21 cellular contexts compared by ENCODE assay signal in genomic region chr2:29063056-29063455, GRCh38. TPM values are rescaled to one million over a fixed set of nuclear protein-coding genes. Genes with fewer than 3 reads are reported as not detected.
DNase-seq lines count a peak whose midpoint lies in the region; ATAC-seq lines count a peak whose summit lies in the region.
"Had no signal": no experiment of that assay in that cellular context is flagged by ENCODE, and none has a peak within 500 bp of the region (broad histone marks: within the 10 kb centered on the region; RNA-seq: fewer than 3 reads in every experiment).

No MANE protein-coding gene starts in this region.

- H3K27ac ChIP-seq in rectal smooth muscle tissue (ENCODE audit: low read depth, low read length) = peak overlapping the region; percentile 82
- H3K27ac ChIP-seq: A549, heart right ventricle, HL-60, upper lobe of left lung had no signal

- peak overlapping the region; percentile 44 for H3K4me3 ChIP-seq in rectal smooth muscle tissue (ENCODE audit: low read length)
- H3K4me3 ChIP-seq: A549, heart right ventricle, SK-N-MC, smooth muscle cell had no signal

- H3K36me3 ChIP-seq in rectal smooth muscle tissue (ENCODE audit: control insufficient read depth, insufficient read depth, low read length) = no peaks in the 10 kb centered on the region
- H3K36me3 ChIP-seq: heart right ventricle, upper lobe of left lung had no signal

- H3K9ac ChIP-seq in rectal smooth muscle tissue (ENCODE audit: low read length) = no peak overlapping the region

- ATAC-seq in left cardiac atrium (peak; percentile 69 to 84), HG02798 (IDR thresholded peaks at IDR 0.05; ENCODE audit: poor library complexity, unreplicated experiment) (no peak)

- H3K27me3 ChIP-seq in rectal smooth muscle tissue (ENCODE audit: control insufficient read depth, insufficient read depth, low read length) = no peaks in the 10 kb centered on the region
- H3K27me3 ChIP-seq: heart right ventricle, upper lobe of left lung had no signal

- H3K4me1 ChIP-seq in rectal smooth muscle tissue (ENCODE audit: control insufficient read depth, insufficient read depth, low read length) = peaks cover 24% of the 10 kb centered on the region
- H3K4me1 ChIP-seq: A549 had no signal

- DNase-seq in left cardiac atrium = no peak
- DNase-seq in cardiac septum (ENCODE audit: low spot score) = no peak
- peak; percentile 39 for DNase-seq in iPS-NIHi11 (ENCODE audit: low spot score)
- DNase-seq in NCI-H526 treated with DMSO at 0.1 percent for 48 hours (lab: John Stamatoyannopoulos, UW) = no peak
- no peak for DNase-seq in HuH-7.5 (ENCODE audit: low spot score)
- no peak for DNase-seq in NCI-H446 (lab: John Stamatoyannopoulos, UW)
- DNase-seq: activated effector memory CD4-positive, alpha-beta T cell treated with anti-CD3 and anti-CD28 coated beads, Interleukin-2, amount 50 U/mL, for 16 hours; CD4-positive, CD25-positive, alpha-beta regulatory T cell; DMS79 treated with DMSO at 0.1 percent for 48 hours; NCI-H1092 treated with DMSO at 0.1 percent for 48 hours; NCI-H2107; NCI-H748 treated with DMSO at 0.1 percent for 48 hours; T1000 had no signal

- intact Hi-C loops in left cardiac atrium (cut with DNase I) (no loop called here), cardiac septum (cut with DNase I) (no loop called here)

RNA-seq across cellular contexts. Expression of gene PCARE, which starts 11.3 kb away (rescaled TPM):
- 1 to 10 TPM in 1 of 2 donors, under 1 TPM in 1; 0.58 to 1.0 TPM for total RNA-seq in left cardiac atrium
- total RNA-seq in cardiac septum = 0.11 TPM
- total RNA-seq: CD4-positive, CD25-positive, alpha-beta regulatory T cell; smooth muscle cell had no signal

RNA-seq across cellular contexts. Expression of gene CLIP4, which starts 52.2 kb away (rescaled TPM):
- 10 to 100 TPM; 45.1 to 63.1 TPM for total RNA-seq in left cardiac atrium
- total RNA-seq in cardiac septum = 33.0 TPM
